In the genomic region with DNA sequence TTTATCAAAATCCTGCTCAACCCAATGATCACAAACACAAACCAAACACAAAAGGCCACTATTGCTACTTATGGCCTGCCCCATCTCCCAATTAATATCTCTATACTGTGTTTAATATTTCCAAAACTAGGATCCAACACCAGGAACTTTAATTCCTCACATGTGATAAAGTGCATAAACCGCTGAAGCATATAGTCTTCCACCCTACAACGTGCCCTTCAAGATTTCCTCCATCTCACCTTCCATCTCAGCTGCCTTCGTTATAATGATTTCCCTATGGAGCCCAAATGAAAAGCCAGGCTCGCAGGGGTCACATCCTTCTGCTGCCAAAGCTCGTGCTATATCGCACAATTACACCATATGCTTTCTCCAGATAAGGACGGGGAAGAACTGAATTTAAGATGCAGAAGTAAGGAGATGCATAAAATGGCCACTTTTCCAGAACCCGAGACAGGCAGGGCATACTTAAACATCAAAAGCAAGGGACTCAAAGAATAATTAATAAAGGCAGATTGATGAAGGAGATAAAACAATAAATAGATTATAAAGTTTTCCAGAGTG, we compare ENCODE assay signal across 10 cellular contexts. TPM values are rescaled to one million over a fixed set of nuclear protein-coding genes. Genes with fewer than 3 reads are reported as not detected.
DNase-seq lines count a peak whose midpoint lies in the region; ATAC-seq and TF ChIP-seq lines count a peak whose summit lies in the region.
"Had no signal": no experiment of that assay in that cellular context is flagged by ENCODE, and none has a peak within 500 bp of the region (broad histone marks: within the 10 kb centered on the region; RNA-seq: fewer than 3 reads in every experiment).

No MANE protein-coding gene starts in this region.

- TF ChIP-seq CTCF in heart right ventricle (IDR thresholded peaks at IDR 0.05) = no peak
- TF ChIP-seq CTCF in WERI-Rb-1 (IDR thresholded peaks at IDR 0.05; ENCODE audit: low read depth, low read length) = no peak
- no peak for TF ChIP-seq CTCF in upper lobe of right lung (IDR thresholded peaks at IDR 0.05)

- peak overlapping the region; percentile 96; the same call in 1 of the 2 replicates for H3K9ac ChIP-seq in iPS-20b (ENCODE audit: low read depth, low read length)

- H3K9me3 ChIP-seq in heart right ventricle = no peaks in the 10 kb centered on the region
- no peaks in the 10 kb centered on the region for H3K9me3 ChIP-seq in WERI-Rb-1 (ENCODE audit: severe bottlenecking)
- H3K9me3 ChIP-seq in iPS-20b (ENCODE audit: insufficient read depth, low read depth, low read length) = no peaks in the 10 kb centered on the region
- no peaks in the 10 kb centered on the region for H3K9me3 ChIP-seq in upper lobe of right lung

- peak overlapping the region in 8 of 10 donors; percentile 75 to 98 (median 90) for H3K4me3 ChIP-seq in heart right ventricle
- H3K4me3 ChIP-seq in WERI-Rb-1 (ENCODE audit: low read depth, low read length) = peak overlapping the region; percentile 93
- peak overlapping the region; percentile 93 for H3K4me3 ChIP-seq in iPS-20b (ENCODE audit: low read length)
- peak overlapping the region; percentile 84 for H3K4me3 ChIP-seq in upper lobe of right lung

- intact Hi-C loops in heart right ventricle (cut with DNase I) = loop anchor here in 2 of 10 donors (5.0 kb wide), 2 partner anchors 46 to 119 kb away; no protein-coding TSS in a partner anchor
- intact Hi-C loops in Right ventricle myocardium superior (cut with DNase I) = no loop called here
- intact Hi-C loops in upper lobe of right lung (cut with DNase I) = no loop called here

- H3K27ac ChIP-seq in heart right ventricle (peak overlapping the region in 6 of 10 donors; percentile 79 to 91 (median 86)), WERI-Rb-1 (peak overlapping the region; percentile 92), iPS-20b (ENCODE audit: low read length) (no peak overlapping the region), upper lobe of right lung (no peak overlapping the region)

- peaks cover 0 to 67% (median 0%) of the 10 kb centered on the region in 7 donors for H3K27me3 ChIP-seq in heart right ventricle
- no peaks in the 10 kb centered on the region for H3K27me3 ChIP-seq in WERI-Rb-1 (ENCODE audit: insufficient read depth, low read depth, severe bottlenecking)
- H3K27me3 ChIP-seq in iPS-20b (ENCODE audit: insufficient read depth, low read length) = no peaks in the 10 kb centered on the region
- peaks cover 11% of the 10 kb centered on the region for H3K27me3 ChIP-seq in upper lobe of right lung

- DNase-seq in heart right ventricle = no peak
- DNase-seq in Right ventricle myocardium superior = no peak
- no peak for DNase-seq in WERI-Rb-1
- DNase-seq in upper lobe of right lung = no peak
- no peak for DNase-seq in dedifferentiated amniotic fluid mesenchymal stem cell (ENCODE audit: extremely low spot score)
- no peak for DNase-seq in hippocampal formation (lab: John Stamatoyannopoulos, UW)
- DNase-seq: effector CD8-positive, alpha-beta T cell; SW 1271 had no signal

- no peaks in the 10 kb centered on the region for H3K36me3 ChIP-seq in heart right ventricle
- H3K36me3 ChIP-seq in WERI-Rb-1 = peaks cover 17% of the 10 kb centered on the region
- no peaks in the 10 kb centered on the region; the same call in 1 of the 2 replicates for H3K36me3 ChIP-seq in iPS-20b (ENCODE audit: insufficient read depth, low read depth, low read length)
- H3K36me3 ChIP-seq in upper lobe of right lung = no peaks in the 10 kb centered on the region

- ATAC-seq in heart right ventricle (no peak), Right ventricle myocardium superior (ENCODE audit: poor library complexity) (no peak), upper lobe of right lung (no peak), GM19395 (IDR thresholded peaks at IDR 0.05; ENCODE audit: unreplicated experiment) (no peak)

- 37 to 40% methylated on average over 8 of the region's 8 CpGs for WGBS in heart right ventricle, 2 donors

- H3K4me1 ChIP-seq in heart right ventricle (peaks cover 5 to 50% (median 25%) of the 10 kb centered on the region in 9 donors), iPS-20b (ENCODE audit: insufficient read depth, low read length) (peaks cover 20% of the 10 kb centered on the region), upper lobe of right lung (peaks cover 5% of the 10 kb centered on the region)

RNA-seq across cellular contexts. Expression of a gene that starts 1.8 kb away (rescaled TPM):
- total RNA-seq in heart right ventricle (10 to 100 TPM; 16.1 to 61.0 (median 39.9) TPM), Right ventricle myocardium superior (31.5 TPM), upper lobe of right lung (205 TPM)
- polyA plus RNA-seq in heart right ventricle = 10 to 100 TPM; 10.3 to 14.3 TPM

Comparison
In these comparisons a context has a peak if more than half of its experiments do, and no peak if none do; other contexts are left out.
1. H3K27ac ChIP-seq: peak in heart right ventricle (6 of 10) and WERI-Rb-1 (single experiment); none in iPS-20b (single experiment) and upper lobe of right lung (single experiment).
2. Peak in every context shown above with its lines, with median percentiles within 50 percentile points of each other: H3K4me3 ChIP-seq.